16 cellular contexts compared by ENCODE assay signal in the genomic region with DNA sequence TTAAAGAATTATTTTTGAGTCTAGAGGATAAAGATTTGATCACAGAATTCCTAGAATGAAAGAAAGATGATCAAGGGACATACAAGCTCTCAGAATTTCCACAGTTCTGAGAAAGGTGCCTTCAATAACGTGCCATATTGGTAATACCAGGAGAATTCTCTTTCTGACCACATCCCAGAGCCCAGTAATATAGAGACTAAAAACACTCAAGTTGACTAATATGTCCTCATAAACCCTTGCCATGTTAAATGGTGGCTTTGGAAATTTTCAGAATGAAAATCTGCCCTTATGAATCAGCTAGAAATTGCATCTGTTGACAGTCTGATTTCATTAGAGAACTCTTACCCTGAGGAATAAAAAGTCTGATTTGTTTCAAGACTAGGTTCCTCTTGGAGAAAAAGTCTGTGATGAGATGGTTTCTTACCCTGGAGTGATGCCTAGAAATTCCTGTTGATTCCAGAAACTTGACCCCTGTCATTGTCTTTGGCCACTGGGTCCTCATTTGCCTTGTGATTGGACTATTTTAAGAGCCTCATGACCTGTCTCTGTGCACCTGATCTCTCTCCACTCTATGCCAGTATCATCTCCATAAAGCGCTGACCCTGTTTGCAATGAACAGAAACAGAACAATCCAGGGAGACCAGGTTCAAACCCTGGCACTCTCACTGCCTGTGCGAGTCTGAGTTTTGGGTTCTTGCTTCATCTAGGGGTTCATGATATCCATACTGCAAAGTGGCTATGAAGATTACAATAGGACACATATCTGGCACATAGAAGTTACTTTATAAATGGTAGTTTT. TPM values are rescaled to one million over a fixed set of nuclear protein-coding genes. Genes with fewer than 3 reads are reported as not detected.
DNase-seq lines count a peak whose midpoint lies in the region; ATAC-seq and TF ChIP-seq lines count a peak whose summit lies in the region.
"Had no signal": no experiment of that assay in that cellular context is flagged by ENCODE, and none has a peak within 500 bp of the region (broad histone marks: within the 10 kb centered on the region; RNA-seq: fewer than 3 reads in every experiment).

No MANE protein-coding gene starts in this region.

- no peak overlapping the region for H3K4me3 ChIP-seq in transverse colon
- H3K4me3 ChIP-seq: GM23338, vagina had no signal

- no peak for TF ChIP-seq POLR2A in transverse colon (IDR thresholded peaks at IDR 0.05)

- peaks cover 0 to 6% (median 2%) of the 10 kb centered on the region in 4 donors for H3K4me1 ChIP-seq in transverse colon
- H3K4me1 ChIP-seq: vagina had no signal

- no peaks in the 10 kb centered on the region for H3K27me3 ChIP-seq in transverse colon
- H3K27me3 ChIP-seq: heart left ventricle, vagina had no signal

- 77 to 85% methylated on average over 3 of the region's 3 CpGs for WGBS in transverse colon (ENCODE audit: low coverage in 1 of 2), 2 donors

- H3K27ac ChIP-seq in transverse colon = no peak overlapping the region
- H3K27ac ChIP-seq: epithelial cell of prostate, heart left ventricle, vagina had no signal

- peaks cover 68% of the 10 kb centered on the region for H3K36me3 Mint-ChIP-seq in activated T-helper 1 cell treated with anti-CD3 and anti-CD28 coated beads, Interleukin-12 subunit alpha, Interleukin-12 subunit beta, Interleukin-2, Interleukin-4 antibody, amounts not matched to agents 30 ng/mL and 10 ng/mL and 1 ng/mL, durations not matched to agents 14 hours and 24 hours and 36 hours (ENCODE audit: low read depth)
- peaks cover 76% of the 10 kb centered on the region for H3K36me3 Mint-ChIP-seq in stimulated activated naive CD8-positive, alpha-beta T cell treated with anti-CD3 and anti-CD28 coated beads, Interleukin-15, Interleukin-2, amounts not matched to agents 100 ng/mL and 50 ng/mL, for 24 hours (ENCODE audit: low read depth)

- ATAC-seq in left ventricle myocardium superior = no peak
- peak; percentile 37 for ATAC-seq in HG03175 (IDR thresholded peaks at IDR 0.05; ENCODE audit: unreplicated experiment)
- ATAC-seq in HG02852 (IDR thresholded peaks at IDR 0.05; ENCODE audit: unreplicated experiment) = no peak
- ATAC-seq: GM23338, heart left ventricle had no signal

- no peaks in the 10 kb centered on the region for H3K9me3 Mint-ChIP-seq in activated T-helper 1 cell treated with anti-CD3 and anti-CD28 coated beads, Interleukin-12 subunit alpha, Interleukin-12 subunit beta, Interleukin-2, Interleukin-4 antibody, amounts not matched to agents 30 ng/mL and 10 ng/mL and 1 ng/mL, durations not matched to agents 14 hours and 24 hours and 36 hours
- H3K9me3 Mint-ChIP-seq in stimulated activated naive CD8-positive, alpha-beta T cell treated with anti-CD3 and anti-CD28 coated beads, Interleukin-15, Interleukin-2, amounts not matched to agents 100 ng/mL and 50 ng/mL, for 24 hours = no peaks in the 10 kb centered on the region
- H3K9me3 Mint-ChIP-seq: central memory CD8-positive, alpha-beta T cell; GM23338 had no signal

- H3K27me3 Mint-ChIP-seq in activated T-helper 1 cell treated with anti-CD3 and anti-CD28 coated beads, Interleukin-12 subunit alpha, Interleukin-12 subunit beta, Interleukin-2, Interleukin-4 antibody, amounts not matched to agents 30 ng/mL and 10 ng/mL and 1 ng/mL, durations not matched to agents 14 hours and 24 hours and 36 hours (ENCODE audit: insufficient read depth) = no peaks in the 10 kb centered on the region
- H3K27me3 Mint-ChIP-seq in stimulated activated naive CD8-positive, alpha-beta T cell treated with anti-CD3 and anti-CD28 coated beads, Interleukin-15, Interleukin-2, amounts not matched to agents 100 ng/mL and 50 ng/mL, for 24 hours = no peaks in the 10 kb centered on the region
- H3K27me3 Mint-ChIP-seq: central memory CD8-positive, alpha-beta T cell had no signal

- TF ChIP-seq EP300 in transverse colon (IDR thresholded peaks at IDR 0.05; ENCODE audit: low read depth) = no peak

- H3K27ac Mint-ChIP-seq in activated T-helper 1 cell treated with anti-CD3 and anti-CD28 coated beads, Interleukin-12 subunit alpha, Interleukin-12 subunit beta, Interleukin-2, Interleukin-4 antibody, amounts not matched to agents 30 ng/mL and 10 ng/mL and 1 ng/mL, durations not matched to agents 14 hours and 24 hours and 36 hours = peak overlapping the region; percentile 99
- H3K27ac Mint-ChIP-seq in stimulated activated naive CD8-positive, alpha-beta T cell treated with anti-CD3 and anti-CD28 coated beads, Interleukin-15, Interleukin-2, amounts not matched to agents 100 ng/mL and 50 ng/mL, for 24 hours = peak overlapping the region; percentile 97
- H3K27ac Mint-ChIP-seq: GM23338 had no signal

- no peaks in the 10 kb centered on the region for H3K36me3 ChIP-seq in transverse colon
- H3K36me3 ChIP-seq: heart left ventricle, vagina had no signal

- no peaks in the 10 kb centered on the region for H3K9me3 ChIP-seq in transverse colon
- H3K9me3 ChIP-seq: heart left ventricle, vagina had no signal

- peak overlapping the region; percentile 100 for H3K4me3 Mint-ChIP-seq in activated T-helper 1 cell treated with anti-CD3 and anti-CD28 coated beads, Interleukin-12 subunit alpha, Interleukin-12 subunit beta, Interleukin-2, Interleukin-4 antibody, amounts not matched to agents 30 ng/mL and 10 ng/mL and 1 ng/mL, durations not matched to agents 14 hours and 24 hours and 36 hours
- H3K4me3 Mint-ChIP-seq in stimulated activated naive CD8-positive, alpha-beta T cell treated with anti-CD3 and anti-CD28 coated beads, Interleukin-15, Interleukin-2, amounts not matched to agents 100 ng/mL and 50 ng/mL, for 24 hours = peak overlapping the region; percentile 90
- H3K4me3 Mint-ChIP-seq: GM23338 had no signal

- TF ChIP-seq CTCF in transverse colon (IDR thresholded peaks at IDR 0.05) = no peak

- in situ Hi-C loops in transverse colon (cut with MboI; ENCODE audit: low pct_ligation_motif_present in 1 of 4, low pct_unique_long_range_greater_than_20kb in 1 of 4, low sequenced_read_pairs in 3 of 4) = no loop called here

- peaks cover 54% of the 10 kb centered on the region for H3K4me1 Mint-ChIP-seq in activated T-helper 1 cell treated with anti-CD3 and anti-CD28 coated beads, Interleukin-12 subunit alpha, Interleukin-12 subunit beta, Interleukin-2, Interleukin-4 antibody, amounts not matched to agents 30 ng/mL and 10 ng/mL and 1 ng/mL, durations not matched to agents 14 hours and 24 hours and 36 hours (ENCODE audit: low read depth)
- H3K4me1 Mint-ChIP-seq in stimulated activated naive CD8-positive, alpha-beta T cell treated with anti-CD3 and anti-CD28 coated beads, Interleukin-15, Interleukin-2, amounts not matched to agents 100 ng/mL and 50 ng/mL, for 24 hours (ENCODE audit: low read depth) = peaks cover 68% of the 10 kb centered on the region

- DNase-seq in cardiac septum (ENCODE audit: low spot score) = peak; percentile 46
- DNase-seq in left ventricle myocardium superior = no peak
- DNase-seq in activated T-helper 1 cell treated with anti-CD3 and anti-CD28 coated beads, Interleukin-12 subunit alpha, Interleukin-12 subunit beta, Interleukin-2, Interleukin-4 antibody, amounts not matched to agents 30 ng/mL and 10 ng/mL and 1 ng/mL, durations not matched to agents 14 hours and 24 hours and 36 hours (ENCODE audit: low spot score) = no peak
- DNase-seq in transverse colon = no peak
- no peak for DNase-seq in NCI-H2196 treated with DMSO at 0.1 percent for 48 hours (lab: John Stamatoyannopoulos, UW; ENCODE audit: unreplicated experiment)
- DNase-seq: DMS 273 treated with DMSO at 0.1 percent for 48 hours, NCI-H1930, SIG-M5 had no signal

- intact Hi-C loops in cardiac septum (cut with DNase I) = no loop called here
- intact Hi-C loops in left ventricle myocardium superior (cut with micrococcal nuclease) = no loop called here
- intact Hi-C loops in activated T-helper 1 cell treated with anti-CD3 and anti-CD28 coated beads, Interleukin-12 subunit alpha, Interleukin-12 subunit beta, Interleukin-2, Interleukin-4 antibody, amounts not matched to agents 30 ng/mL and 10 ng/mL and 1 ng/mL, durations not matched to agents 14 hours and 24 hours and 36 hours (cut with micrococcal nuclease) = loop anchor here (1.0 to 10.0 kb wide), 6 partner anchors 9 to 614 kb away; no protein-coding TSS in a partner anchor
- intact Hi-C loops in transverse colon (cut with DNase I; ENCODE audit: low total_unique reads) = no loop called here

RNA-seq across cellular contexts. Expression of a gene that starts 3.3 kb away (rescaled TPM):
- total RNA-seq in cardiac septum (0.73 TPM), left ventricle myocardium superior (1.5 TPM), transverse colon (1 to 10 TPM in 1 of 4 donors, under 1 TPM in 1, not detected in 2; 0.79 to 1.1 TPM)
- total RNA-seq in activated T-helper 1 cell treated with anti-CD3 and anti-CD28 coated beads, Interleukin-12 subunit alpha, Interleukin-12 subunit beta, Interleukin-2, Interleukin-4 antibody, amounts not matched to agents 30 ng/mL and 10 ng/mL and 1 ng/mL, durations not matched to agents 14 hours and 24 hours and 36 hours = 1,237 and 1,254 TPM in 2 replicates
- total RNA-seq: GM23338, vagina had no signal

RNA-seq across cellular contexts. Expression of a gene that starts 30.0 kb away (rescaled TPM):
- total RNA-seq in cardiac septum = 70.1 TPM
- total RNA-seq in left ventricle myocardium superior = 72.1 TPM
- total RNA-seq in activated T-helper 1 cell treated with anti-CD3 and anti-CD28 coated beads, Interleukin-12 subunit alpha, Interleukin-12 subunit beta, Interleukin-2, Interleukin-4 antibody, amounts not matched to agents 30 ng/mL and 10 ng/mL and 1 ng/mL, durations not matched to agents 14 hours and 24 hours and 36 hours = 265 and 283 TPM in 2 replicates
- 10 to 100 TPM; 45.0 to 80.7 (median 64.7) TPM for total RNA-seq in transverse colon

Comparison
In these comparisons a context has a peak if more than half of its experiments do, and no peak if none do; other contexts are left out.
1. RNA of a gene that starts 3.3 kb away (total RNA-seq): 1,237 to 1,254 TPM in activated T-helper 1 cell treated with anti-CD3 and anti-CD28 coated beads, Interleukin-12 subunit alpha, Interleukin-12 subunit beta, Interleukin-2, Interleukin-4 antibody, amounts not matched to agents 30 ng/mL and 10 ng/mL and 1 ng/mL, durations not matched to agents 14 hours and 24 hours and 36 hours; 1.5 TPM in left ventricle myocardium superior (single experiment), 0.79 to 1.1 TPM in transverse colon and 0.73 TPM in cardiac septum (single experiment); every median in the first group is over 100 times any median in the second.